ENCODE assay signal across 22 cellular contexts in genomic region chr3:13619661-13620230, GRCh38.
"Had no signal": no experiment of that assay in that cellular context is flagged by ENCODE, and none has a peak within 500 bp of the region (broad histone marks: within the 10 kb centered on the region; RNA-seq: fewer than 3 reads in every experiment).

No MANE protein-coding gene starts in this region.

- H3K4me1 ChIP-seq: psoas muscle, thyroid gland, upper lobe of right lung had no signal

- H3K9me3 Mint-ChIP-seq: activated T-helper 1 cell treated with anti-CD3 and anti-CD28 coated beads, Interleukin-12 subunit alpha, Interleukin-12 subunit beta, Interleukin-2, Interleukin-4 antibody, amounts not matched to agents 30 ng/mL and 10 ng/mL and 1 ng/mL, durations not matched to agents 14 hours and 24 hours and 36 hours; stimulated activated naive CD8-positive, alpha-beta T cell treated with anti-CD3 and anti-CD28 coated beads, Interleukin-15, Interleukin-2, amounts not matched to agents 100 ng/mL and 50 ng/mL, for 24 hours had no signal

- ATAC-seq: activated CD8-positive, alpha-beta T cell treated with anti-CD3 and anti-CD28 coated beads, Interleukin-2, amount 10 ng/mL, durations not matched to agents 7 days and 5 days; activated naive CD8-positive, alpha-beta T cell treated with anti-CD3 and anti-CD28 coated beads, Interleukin-2, amount 50 U/mL, for 24 hours; left lobe of liver; psoas muscle; T-helper 17 cell; upper lobe of right lung had no signal

- H3K36me3 ChIP-seq: ovary, thyroid gland, upper lobe of right lung had no signal

- H3K27me3 Mint-ChIP-seq: activated naive CD8-positive, alpha-beta T cell treated with anti-CD3 and anti-CD28 coated beads, Interleukin-2, amount 50 U/mL, for 24 hours; stimulated activated naive CD8-positive, alpha-beta T cell treated with anti-CD3 and anti-CD28 coated beads, Interleukin-15, Interleukin-2, amounts not matched to agents 100 ng/mL and 50 ng/mL, for 24 hours had no signal

- H3K4me3 Mint-ChIP-seq: activated CD8-positive, alpha-beta T cell treated with anti-CD3 and anti-CD28 coated beads, Interleukin-2, amount 10 ng/mL, durations not matched to agents 7 days and 5 days; activated naive CD8-positive, alpha-beta T cell treated with anti-CD3 and anti-CD28 coated beads, Interleukin-2, amount 50 U/mL, for 24 hours; activated T-helper 1 cell treated with anti-CD3 and anti-CD28 coated beads, Interleukin-12 subunit alpha, Interleukin-12 subunit beta, Interleukin-2, Interleukin-4 antibody, amounts not matched to agents 30 ng/mL and 10 ng/mL and 1 ng/mL, durations not matched to agents 14 hours and 24 hours and 36 hours; naive B cell; stimulated activated naive CD8-positive, alpha-beta T cell treated with anti-CD3 and anti-CD28 coated beads, Interleukin-15, Interleukin-2, amounts not matched to agents 100 ng/mL and 50 ng/mL, for 24 hours; T-helper 17 cell had no signal

- H3K27me3 ChIP-seq: ovary, right atrium auricular region, thyroid gland, upper lobe of right lung had no signal

- H3K4me3 ChIP-seq: lung, ovary, psoas muscle, right atrium auricular region, thyroid gland, upper lobe of right lung had no signal

- H3K27ac ChIP-seq: ovary, psoas muscle, right atrium auricular region, thyroid gland, upper lobe of right lung had no signal

- H3K27ac Mint-ChIP-seq: activated CD8-positive, alpha-beta T cell treated with anti-CD3 and anti-CD28 coated beads, Interleukin-2, amount 10 ng/mL, durations not matched to agents 7 days and 5 days; activated naive CD8-positive, alpha-beta T cell treated with anti-CD3 and anti-CD28 coated beads, Interleukin-2, amount 50 U/mL, for 24 hours; activated T-helper 1 cell treated with anti-CD3 and anti-CD28 coated beads, Interleukin-12 subunit alpha, Interleukin-12 subunit beta, Interleukin-2, Interleukin-4 antibody, amounts not matched to agents 30 ng/mL and 10 ng/mL and 1 ng/mL, durations not matched to agents 14 hours and 24 hours and 36 hours; stimulated activated naive CD8-positive, alpha-beta T cell treated with anti-CD3 and anti-CD28 coated beads, Interleukin-15, Interleukin-2, amounts not matched to agents 100 ng/mL and 50 ng/mL, for 24 hours; T-helper 17 cell had no signal

- H3K9me3 ChIP-seq: ovary, psoas muscle, right atrium auricular region, thyroid gland, upper lobe of right lung had no signal

- DNase-seq: activated CD4-positive, alpha-beta T cell treated with anti-CD3 and anti-CD28 coated beads for 1 hour; activated CD4-positive, alpha-beta T cell treated with anti-CD3 and anti-CD28 coated beads, Interleukin-2, amount 50 U/mL, for 1 hour; activated CD8-positive, alpha-beta T cell treated with anti-CD3 and anti-CD28 coated beads, Interleukin-2, amount 10 ng/mL, durations not matched to agents 7 days and 5 days; activated gamma-delta T cell; activated naive CD4-positive, alpha-beta T cell treated with anti-CD3 and anti-CD28 coated beads, Interleukin-2, amount 50 U/mL, for 16 hours; activated naive CD8-positive, alpha-beta T cell treated with anti-CD3 and anti-CD28 coated beads, Interleukin-2, amount 50 U/mL, for 24 hours; cerebellar nuclear complex; effector CD4-positive, alpha-beta T cell; foreskin melanocyte; naive B cell; ovary; stimulated activated CD4-positive, alpha-beta T cell treated with anti-CD3 and anti-CD28 coated beads, Interleukin-4, amount 100 ng/mL, for 24 hours; substantia nigra; T-helper 17 cell; thyroid gland; upper lobe of right lung had no signal
